1 cellular context compared by ENCODE assay signal in genomic region chr15:90286678-90287077, GRCh38.
A peak's percentile ranks its signal among the peaks of the same experiment; 100 is the strongest.
TF ChIP-seq lines count a peak whose summit lies in the region.

No MANE protein-coding gene starts in this region.

TF ChIP-seq in K562, 482 proteins besides CTCF, POLR2A, EP300 and RAD21:
- TF ChIP-seq ZNF174 (CRISPR knock-in tag; IDR thresholded peaks at IDR 0.05) (no peak), MAZ (CRISPR knock-in tag; conservative IDR thresholded peaks at IDR 0.05 in 1 of 2, IDR thresholded peaks at IDR 0.05 in 1 of 2) (peak; percentile 23 to 26; a peak in 1 of 4 replicates), ZNF740 (CRISPR knock-in tag; IDR thresholded peaks at IDR 0.05) (peak; percentile 91), ZNF740 (tag; IDR thresholded peaks at IDR 0.05) (peak in 1 of 2 experiments; percentile 76; a peak in 1 of 4 replicates), BDP1 (IDR thresholded peaks at IDR 0.05; ENCODE audit: insufficient read depth, insufficient read length) (no peak), ZNF134 (CRISPR knock-in tag; conservative IDR thresholded peaks at IDR 0.05) (no peak), SMARCA4 (IDR thresholded peaks at IDR 0.05) (0 out of 2 replicates have a peak, but pooled peaks have one; percentile 17), ATF2 (CRISPR knock-in tag; IDR thresholded peaks at IDR 0.05) (no peak), ARID2 (IDR thresholded peaks at IDR 0.05) (0 out of 2 replicates have a peak, but pooled peaks have one; percentile 51), ZNF384 (IDR thresholded peaks at IDR 0.05; ENCODE audit: low read depth, low read length) (peak; percentile 80), CREM (IDR thresholded peaks at IDR 0.05; ENCODE audit: low read depth) (0 out of 2 replicates have a peak, but pooled peaks have one; percentile 18), CC2D1A (IDR thresholded peaks at IDR 0.05) (peak; percentile 68), PHTF2 (CRISPR knock-in tag; IDR thresholded peaks at IDR 0.05) (no peak), SMC3 (conservative IDR thresholded peaks at IDR 0.05; ENCODE audit: insufficient read depth, low read depth, low read length) (peak; percentile 65; the same call in 1 of the 2 replicates), ZBTB40 (IDR thresholded peaks at IDR 0.05) (no peak), ZBTB40 (CRISPR knock-in tag; IDR thresholded peaks at IDR 0.05) (no peak), SOX6 (IDR thresholded peaks at IDR 0.05) (no peak), DEAF1 (CRISPR knock-in tag; IDR thresholded peaks at IDR 0.05) (peak; percentile 90), ZC3H11A (IDR thresholded peaks at IDR 0.05; ENCODE audit: low read depth, low read length) (peak; percentile 55; the same call in 1 of the 2 replicates), RCOR1 (IDR thresholded peaks at IDR 0.05; ENCODE audit: borderline replicate concordance in 1 of 2, low read depth in 2 of 2, low read length in 2 of 2) (peak in 1 of 2 experiments; percentile 51; a peak in 1 of 4 replicates), USF1 (CRISPR knock-in tag; IDR thresholded peaks at IDR 0.05) (no peak)
TF ChIP-seq in K562: peak in this region for 11.
